ENCODE assay signal across 25 cellular contexts in the genomic region with DNA sequence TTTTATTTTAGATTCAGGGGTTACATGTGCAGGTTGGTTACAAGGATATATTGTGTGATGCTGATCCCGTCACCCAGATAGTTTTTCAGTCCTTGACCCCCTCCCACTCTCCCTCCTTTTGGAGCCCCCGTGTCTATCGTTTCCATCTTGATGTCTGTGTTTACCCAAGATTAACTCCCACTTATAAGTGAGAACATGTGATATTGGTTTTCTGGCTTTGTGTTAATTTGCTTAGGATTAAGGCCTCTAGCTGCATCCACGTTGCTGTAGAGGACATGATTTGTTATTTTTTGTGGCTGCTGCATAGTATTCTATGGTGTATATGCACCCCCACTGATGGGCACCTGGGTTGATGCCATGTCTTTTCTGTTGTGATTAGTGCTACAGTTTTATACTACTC.
"Had no signal": no experiment of that assay in that cellular context is flagged by ENCODE, and none has a peak within 500 bp of the region (broad histone marks: within the 10 kb centered on the region; RNA-seq: fewer than 3 reads in every experiment).

No MANE protein-coding gene starts in this region.

- DNase-seq: activated B cell treated with CpG ODN at 0.5 μM for 24 hours; activated CD4-positive, alpha-beta T cell treated with anti-CD3 and anti-CD28 coated beads for 1 hour; activated CD4-positive, alpha-beta T cell treated with anti-CD3 and anti-CD28 coated beads, Interleukin-2, amount 10 ng/mL, durations not matched to agents 24 days and 14 days; activated CD4-positive, alpha-beta T cell treated with anti-CD3 and anti-CD28 coated beads, Interleukin-2, amount 50 U/mL, for 48 hours; activated CD8-positive, alpha-beta memory T cell treated with anti-CD3 and anti-CD28 coated beads, Interleukin-2, amount 10 ng/mL, durations not matched to agents 7 days and 5 days; activated effector memory CD4-positive, alpha-beta T cell treated with Interleukin-2 at 50 U/mL for 16 hours; activated naive CD4-positive, alpha-beta T cell; activated T-cell treated with anti-CD3 and anti-CD28 coated beads, Interleukin-2, amount 50 U/mL, for 24 hours; aorta; central memory CD4-positive, alpha-beta T cell; KBM-7; NCI-H1048; NCI-H146; NCI-H187 treated with DMSO at 0.1 percent for 48 hours; NCI-H2081 treated with DMSO at 0.1 percent for 48 hours; NCI-H2171; NCI-H2227 treated with DMSO at 0.1 percent for 48 hours; NCI-H446 treated with DMSO at 0.1 percent for 48 hours; NCI-H524 treated with DMSO at 0.1 percent for 48 hours; NCI-H748 treated with DMSO at 0.1 percent for 48 hours; T-cell; T-helper 2 cell; T1000 had no signal

- ATAC-seq: activated CD8-positive, alpha-beta memory T cell treated with anti-CD3 and anti-CD28 coated beads, Interleukin-2, amount 10 ng/mL, durations not matched to agents 7 days and 5 days; Right ventricle myocardium inferior; T-cell had no signal

- H3K27me3 ChIP-seq: SJSA1 had no signal

- H3K36me3 ChIP-seq: SJSA1 had no signal

- H3K4me1 ChIP-seq: SJSA1 had no signal

- H3K27ac ChIP-seq: SJSA1 had no signal

- H3K9me3 ChIP-seq: SJSA1 had no signal

- H3K4me3 ChIP-seq: SJSA1 had no signal
